ENCODE assay signal across 8 cellular contexts in genomic region chr17:29615492-29616299, GRCh38. TPM values are rescaled to one million over a fixed set of nuclear protein-coding genes. Genes with fewer than 3 reads are reported as not detected.
A peak's percentile ranks its signal among the peaks of the same experiment; 100 is the strongest.
DNase-seq lines count a peak whose midpoint lies in the region; ATAC-seq and TF ChIP-seq lines count a peak whose summit lies in the region.

No MANE protein-coding gene starts in this region.

- peak; percentile 61 for ATAC-seq in GM19397 (IDR thresholded peaks at IDR 0.05; ENCODE audit: unreplicated experiment)

- H3K9ac ChIP-seq in iPS-15b (ENCODE audit: low read depth, low read length): no peak overlapping the region

- H3K9me3 ChIP-seq in MG63 (no peaks in the 10 kb centered on the region), iPS-15b (ENCODE audit: control insufficient read depth, insufficient read depth, low read length) (no peaks in the 10 kb centered on the region)

- H3K4me1 ChIP-seq in iPS-15b (ENCODE audit: control insufficient read depth, insufficient read depth, low read length): peaks cover 15% of the 10 kb centered on the region

- H3K36me3 ChIP-seq in MG63: no peaks in the 10 kb centered on the region
- H3K36me3 ChIP-seq in iPS-15b (ENCODE audit: control insufficient read depth, insufficient read depth, low read length): peaks cover 2% of the 10 kb centered on the region

- H3K4me3 ChIP-seq in MG63 (peak overlapping the region; percentile 8; the same call in 1 of the 2 replicates), iPS-15b (ENCODE audit: low read depth, low read length) (peak overlapping the region; percentile 58), skeletal muscle cell (ENCODE audit: low read depth, low read length) (peak overlapping the region; percentile 40)

- H3K27ac ChIP-seq in VCaP: peak overlapping the region; percentile 25

- H3K27me3 ChIP-seq in MG63 (no peaks in the 10 kb centered on the region), iPS-15b (ENCODE audit: control insufficient read depth, insufficient read depth, low read length) (peaks cover 53% of the 10 kb centered on the region)

- no peak for TF ChIP-seq CTCF in VCaP (conservative IDR thresholded peaks at IDR 0.05)

- DNase-seq in AG20443 (ENCODE audit: low spot score) (peak; percentile 96), MG63 (peak; percentile 81), brain pericyte (ENCODE audit: low read depth, low spot score) (peak; percentile 58), skeletal muscle cell (ENCODE audit: low read depth) (peak; percentile 41), SHP77 treated with DMSO at 0.1 percent for 48 hours (lab: John Stamatoyannopoulos, UW) (no peak)

RNA-seq across cellular contexts. Expression of gene CORO6, which starts 7.0 kb away (rescaled TPM):
- 1.2 TPM in 1 of 2 replicates, not detected in the other for total RNA-seq in MG63 (2014; rRNA removed; shearing (Covaris generic); ENCODE audit: low replicate concordance)

RNA-seq across cellular contexts. Expression of gene ANKRD13B, which starts 22.8 kb away (rescaled TPM):
- total RNA-seq in MG63 (2014; rRNA removed; shearing (Covaris generic); ENCODE audit: low replicate concordance): 12.1 and 15.7 TPM in 2 replicates

RNA-seq across cellular contexts. Expression of gene GIT1, which starts 26.2 kb away (rescaled TPM):
- 17.1 and 36.4 TPM in 2 replicates for total RNA-seq in MG63 (2014; rRNA removed; shearing (Covaris generic); ENCODE audit: low replicate concordance)

RNA-seq across cellular contexts. Expression of gene TP53I13, which starts 47.2 kb away (rescaled TPM):
- 28.6 and 48.8 TPM in 2 replicates for total RNA-seq in MG63 (2014; rRNA removed; shearing (Covaris generic); ENCODE audit: low replicate concordance)

RNA-seq across cellular contexts. Expression of gene ABHD15, which starts 48.9 kb away (rescaled TPM):
- total RNA-seq in MG63 (2014; rRNA removed; shearing (Covaris generic); ENCODE audit: low replicate concordance): 7.8 and 8.9 TPM in 2 replicates

Comparison
In these comparisons a context has a peak if more than half of its experiments do, and no peak if none do; other contexts are left out.
1. H3K4me3 ChIP-seq: peak in every context shown above with its lines; median percentile 58 in iPS-15b; 40 in skeletal muscle cell; 8 in MG63.